10 cellular contexts compared by ENCODE assay signal in the genomic region with DNA sequence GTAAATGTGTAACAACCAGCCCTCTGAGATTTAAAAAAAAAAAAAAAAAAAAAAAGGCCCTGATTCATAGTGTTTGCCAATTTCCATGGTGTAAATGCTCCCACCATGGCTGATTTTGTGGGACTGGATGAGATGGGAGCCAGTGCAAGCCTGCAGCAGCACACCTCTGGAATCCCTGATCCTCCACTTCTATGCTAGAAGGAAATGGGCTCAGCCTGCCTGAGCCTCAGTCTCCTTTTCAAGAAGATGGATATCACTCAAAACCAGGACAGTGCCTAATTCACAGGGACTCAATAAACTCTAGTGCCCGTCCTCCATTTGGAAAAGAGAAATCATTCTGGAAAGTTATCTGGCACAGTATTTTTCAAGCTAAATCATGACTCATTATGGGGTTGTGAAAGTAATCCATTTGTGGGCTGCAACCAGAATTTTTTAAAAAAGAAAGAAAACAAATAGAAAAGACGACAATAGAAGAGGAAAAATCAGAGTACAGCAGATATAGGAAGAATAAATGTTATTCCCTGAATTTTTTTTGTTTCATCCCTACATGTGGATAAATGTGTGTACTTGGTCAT. TPM values are rescaled to one million over a fixed set of nuclear protein-coding genes. Genes with fewer than 3 reads are reported as not detected.
DNase-seq lines count a peak whose midpoint lies in the region; ATAC-seq and TF ChIP-seq lines count a peak whose summit lies in the region.
"Had no signal": no experiment of that assay in that cellular context is flagged by ENCODE, and none has a peak within 500 bp of the region (broad histone marks: within the 10 kb centered on the region; RNA-seq: fewer than 3 reads in every experiment).

No MANE protein-coding gene starts in this region.

- H3K27me3 ChIP-seq in breast epithelium = no peaks in the 10 kb centered on the region
- H3K27me3 ChIP-seq in upper lobe of left lung = no peaks in the 10 kb centered on the region
- no peaks in the 10 kb centered on the region for H3K27me3 ChIP-seq in trophoblast cell (ENCODE audit: insufficient read depth, low read length)

- peaks cover 16% of the 10 kb centered on the region for H3K4me1 Mint-ChIP-seq in MCF 10A (ENCODE audit: insufficient read depth, unreplicated experiment)
- H3K4me1 Mint-ChIP-seq in activated naive CD8-positive, alpha-beta T cell (ENCODE audit: low read depth) = peaks cover 83% of the 10 kb centered on the region

- H3K23ac ChIP-seq in trophoblast cell (ENCODE audit: low read length) = no peak overlapping the region

- DNase-seq in MCF 10A (ENCODE audit: unreplicated experiment) (peak; percentile 51), breast epithelium (ENCODE audit: low spot score in 2 of 2) (no peak), hepatic stellate cell (ENCODE audit: low spot score) (peak; percentile 73), upper lobe of left lung (no peak), trophoblast cell (no peak), SKM-1 (lab: John Stamatoyannopoulos, UW; ENCODE audit: unreplicated experiment) (no peak)
- DNase-seq: NCI-H2227 treated with DMSO at 0.1 percent for 48 hours had no signal

- intact Hi-C loops in MCF 10A (cut with micrococcal nuclease) (no loop called here), breast epithelium (cut with DNase I; ENCODE audit: low total_unique reads) (no loop called here)

- H4K8ac ChIP-seq in trophoblast cell (ENCODE audit: low read depth, low read length) = no peak overlapping the region

- no peak overlapping the region for H2BK5ac ChIP-seq in trophoblast cell (ENCODE audit: low read depth, low read length, poor library complexity)

- H4K91ac ChIP-seq in trophoblast cell (ENCODE audit: low read depth, low read length) = no peak overlapping the region

- H3K4me1 ChIP-seq in breast epithelium (no peaks in the 10 kb centered on the region), upper lobe of left lung (peaks cover 23 to 38% (median 27%) of the 10 kb centered on the region in 4 donors), trophoblast cell (ENCODE audit: control insufficient read depth in 1 of 2, insufficient read depth in 2 of 2, low read length in 2 of 2) (no peaks in the 10 kb centered on the region)
- H3K4me1 ChIP-seq: prostate gland had no signal

- no peak for TF ChIP-seq CTCF in MCF 10A (IDR thresholded peaks at IDR 0.05; ENCODE audit: unreplicated experiment)
- TF ChIP-seq CTCF in breast epithelium (IDR thresholded peaks at IDR 0.05) = no peak
- no peak for TF ChIP-seq CTCF in upper lobe of left lung (IDR thresholded peaks at IDR 0.05)

- CTCF ChIA-PET in MCF 10A (lab: Yijun Ruan, JAX) = interaction anchor here (0.7 to 2.2 kb wide), 2 partner anchors 10 to 57 kb away, joined by 4 to 5 read pairs; no protein-coding TSS in a partner anchor

- H2BK120ac ChIP-seq in trophoblast cell (ENCODE audit: insufficient read depth, low read length, poor library complexity) = no peak overlapping the region

- H3K27ac ChIP-seq in breast epithelium (no peak overlapping the region), upper lobe of left lung (peak overlapping the region; percentile 39 to 75 (median 74)), trophoblast cell (ENCODE audit: low read depth, low read length) (no peak overlapping the region)
- H3K27ac ChIP-seq: prostate gland had no signal

- H3K36me3 Mint-ChIP-seq in MCF 10A (ENCODE audit: insufficient read depth, unreplicated experiment) = no peaks in the 10 kb centered on the region
- H3K36me3 Mint-ChIP-seq in activated naive CD8-positive, alpha-beta T cell = peaks cover 10% of the 10 kb centered on the region

- no peak for TF ChIP-seq EP300 in upper lobe of left lung (IDR thresholded peaks at IDR 0.05)

- POLR2A ChIA-PET in MCF 10A (lab: Yijun Ruan, JAX) = interaction anchor here (0.7 to 1.7 kb wide), 4 partner anchors 9 to 844 kb away, joined by 3 to 13 read pairs (median 4); no protein-coding TSS in a partner anchor

- no peak overlapping the region for H3K9ac ChIP-seq in trophoblast cell (ENCODE audit: low read length)

- H3K4me3 ChIP-seq in breast epithelium = no peak overlapping the region
- no peak overlapping the region for H3K4me3 ChIP-seq in upper lobe of left lung
- H3K4me3 ChIP-seq in trophoblast cell (ENCODE audit: low read depth, low read length) = no peak overlapping the region
- H3K4me3 ChIP-seq: prostate gland had no signal

- no peaks in the 10 kb centered on the region for H3K79me1 ChIP-seq in trophoblast cell (ENCODE audit: low read length)

- no peak overlapping the region for H2BK12ac ChIP-seq in trophoblast cell (ENCODE audit: low read length)

- no peak overlapping the region for H3K14ac ChIP-seq in trophoblast cell (ENCODE audit: low read length)

- H3K36me3 ChIP-seq in breast epithelium (no peaks in the 10 kb centered on the region), upper lobe of left lung (peaks cover 0 to 1% (median 0%) of the 10 kb centered on the region in 4 donors), trophoblast cell (ENCODE audit: control insufficient read depth in 1 of 2, insufficient read depth in 2 of 2, low read length in 2 of 2) (no peaks in the 10 kb centered on the region)
- H3K36me3 ChIP-seq: prostate gland had no signal

- H3K4ac ChIP-seq in trophoblast cell (ENCODE audit: low read depth, low read length) = no peak overlapping the region

- peaks cover 0 to 7% of the 10 kb centered on the region in 2 donors for H3K9me3 ChIP-seq in breast epithelium
- no peaks in the 10 kb centered on the region for H3K9me3 ChIP-seq in upper lobe of left lung
- H3K9me3 ChIP-seq in trophoblast cell (ENCODE audit: insufficient read depth, low read depth, low read length) = peaks cover 2% of the 10 kb centered on the region
- H3K9me3 ChIP-seq: prostate gland had no signal

- no peak overlapping the region for H2AK5ac ChIP-seq in trophoblast cell (ENCODE audit: low read length)

- no peak overlapping the region for H4K12ac ChIP-seq in trophoblast cell (ENCODE audit: low read depth, low read length)

- no peaks in the 10 kb centered on the region for H3K79me2 ChIP-seq in trophoblast cell (ENCODE audit: control insufficient read depth, insufficient read depth, low read length, poor library complexity)

- H3K18ac ChIP-seq in trophoblast cell (ENCODE audit: low read length) = no peak overlapping the region

- peak overlapping the region; percentile 37 for H3K4me3 Mint-ChIP-seq in MCF 10A (ENCODE audit: unreplicated experiment)
- peak overlapping the region; percentile 84 for H3K4me3 Mint-ChIP-seq in activated naive CD8-positive, alpha-beta T cell

- H3K9me3 Mint-ChIP-seq in MCF 10A (ENCODE audit: unreplicated experiment) = no peaks in the 10 kb centered on the region
- H3K9me3 Mint-ChIP-seq in activated naive CD8-positive, alpha-beta T cell (ENCODE audit: low read depth) = no peaks in the 10 kb centered on the region

- TF ChIP-seq POLR2A in breast epithelium (IDR thresholded peaks at IDR 0.05) (no peak), upper lobe of left lung (IDR thresholded peaks at IDR 0.05) (no peak)

- peak overlapping the region; percentile 57 for H3K27ac Mint-ChIP-seq in MCF 10A (ENCODE audit: low read depth, unreplicated experiment)
- H3K27ac Mint-ChIP-seq in activated naive CD8-positive, alpha-beta T cell = peak overlapping the region; percentile 99

- no TSS peak for BruUV-seq in MCF 10A (replicated peaks; lab: Mats Ljungman, UMichigan)

- H3K4me2 ChIP-seq in trophoblast cell (ENCODE audit: low read length) = no peak overlapping the region

- ATAC-seq in upper lobe of left lung (ENCODE audit: low FRiP score in 2 of 2) = no peak
- no peak for ATAC-seq in GM18870 (IDR thresholded peaks at IDR 0.05; ENCODE audit: unreplicated experiment)

- WGBS in upper lobe of left lung, 2 donors = 67 to 68% methylated on average over 2 of the region's 2 CpGs
- WGBS in trophoblast cell (ENCODE audit: extremely low coverage, insufficient coverage, insufficient read length) = no CpG with 5 or more reads among the region's 2 CpGs

- H3K27me3 Mint-ChIP-seq in MCF 10A (ENCODE audit: insufficient read depth, unreplicated experiment) = no peaks in the 10 kb centered on the region
- H3K27me3 Mint-ChIP-seq in activated naive CD8-positive, alpha-beta T cell = no peaks in the 10 kb centered on the region

- no peak overlapping the region for H2AFZ ChIP-seq in trophoblast cell (ENCODE audit: insufficient read depth, low read length, poor library complexity)

RNA-seq across cellular contexts. Expression of gene LBH, which starts 34.2 kb away (rescaled TPM):
- total RNA-seq in MCF 10A (2022) (1.1 and 1.7 TPM in 2 replicates), breast epithelium (100 to 1,000 TPM in 1 of 3 donors, 10 to 100 TPM in 2; 18.2 to 153 (median 87.2) TPM), upper lobe of left lung (100 to 1,000 TPM in 4 of 6 donors, 10 to 100 TPM in 2; 45.6 to 270 (median 154) TPM)
- polyA plus RNA-seq in trophoblast cell (2013) = 120 and 147 TPM in 2 replicates

Comparison
In these comparisons a context has a peak if more than half of its experiments do, and no peak if none do; other contexts are left out.
1. DNase-seq: peak in MCF 10A (single experiment) and hepatic stellate cell (single experiment); none in breast epithelium (0 of 2), upper lobe of left lung (0 of 2), trophoblast cell (0 of 2) and SKM-1 (single experiment).
2. H3K27ac ChIP-seq: peak in upper lobe of left lung (4 of 4); none in breast epithelium (0 of 2) and trophoblast cell (single experiment).